Comparison of ENCODE assay signal across 1 cellular context in genomic region chr15:39273805-39274411, GRCh38.
A peak's percentile ranks its signal among the peaks of the same experiment; 100 is the strongest.
TF ChIP-seq lines count a peak whose summit lies in the region.

No MANE protein-coding gene starts in this region.

TF ChIP-seq in A549, 52 proteins besides CTCF, POLR2A, EP300 and RAD21 (continued from another document):
- TF ChIP-seq BCL3 (IDR thresholded peaks at IDR 0.05) = peak; percentile 95; the same call in 2 of the 3 replicates
- TF ChIP-seq ZFP36 (IDR thresholded peaks at IDR 0.05; ENCODE audit: borderline replicate concordance, partially characterized antibody) = peak; percentile 14
- TF ChIP-seq MAX (IDR thresholded peaks at IDR 0.05) = peak; percentile 61
- peak; percentile 93 for TF ChIP-seq JUNB (IDR thresholded peaks at IDR 0.05)
- no peak for TF ChIP-seq HMGXB4 (CRISPR knock-in tag; IDR thresholded peaks at IDR 0.05; ENCODE audit: borderline replicate concordance)
- TF ChIP-seq HES2 (IDR thresholded peaks at IDR 0.05) = peak; percentile 56; the same call in 1 of the 2 replicates
- TF ChIP-seq FOSL2 (IDR thresholded peaks at IDR 0.05) = peak; percentile 59; the same call in 1 of the 2 replicates
- peak; percentile 85 for TF ChIP-seq FOSL2 (CRISPR knock-in tag; IDR thresholded peaks at IDR 0.05)
- peak; percentile 95 for TF ChIP-seq GATA3 (IDR thresholded peaks at IDR 0.05; ENCODE audit: borderline replicate concordance)
- TF ChIP-seq USF2 (IDR thresholded peaks at IDR 0.05) = no peak
- TF ChIP-seq HDAC2 (IDR thresholded peaks at IDR 0.05) = no peak
